Comparison of ENCODE assay signal across 1 cellular context in the genomic region with DNA sequence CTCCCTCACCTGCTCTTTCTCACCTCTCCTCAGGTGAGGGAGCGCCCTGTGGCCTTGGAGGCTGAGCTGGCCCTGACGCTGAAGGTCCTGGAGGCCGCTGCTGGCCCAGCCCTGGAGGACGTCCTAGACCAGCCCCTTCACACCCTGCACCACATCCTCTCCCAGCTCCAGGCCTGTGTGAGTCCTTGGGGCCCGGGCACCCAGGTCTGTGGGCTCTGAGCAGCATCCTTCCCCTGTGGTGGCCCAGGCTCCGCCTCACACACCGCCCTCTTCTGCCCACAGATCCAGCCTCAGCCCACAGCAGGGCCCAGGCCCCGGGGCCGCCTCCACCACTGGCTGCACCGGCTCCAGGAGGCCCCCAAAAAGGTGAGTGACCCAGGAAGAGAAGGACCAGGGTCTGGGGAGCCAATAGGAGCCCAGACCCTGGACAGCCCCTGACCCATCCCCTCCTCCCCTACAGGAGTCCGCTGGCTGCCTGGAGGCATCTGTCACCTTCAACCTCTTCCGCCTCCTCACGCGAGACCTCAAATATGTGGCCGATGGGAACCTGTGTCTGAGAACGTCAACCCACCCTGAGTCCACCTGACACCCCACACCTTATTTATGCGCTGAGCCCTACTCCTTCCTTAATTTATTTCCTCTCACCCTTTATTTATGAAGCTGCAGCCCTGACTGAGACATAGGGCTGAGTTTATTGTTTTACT.
TF ChIP-seq lines count a peak whose summit lies in the region.

No MANE protein-coding gene starts in this region.

TF ChIP-seq in GM12878, 131 proteins besides CTCF, POLR2A, EP300 and RAD21:
- TF ChIP-seq CBX5 (IDR thresholded peaks at IDR 0.05; ENCODE audit: low read depth) (no peak), STAT3 (IDR thresholded peaks at IDR 0.05; ENCODE audit: low read depth, low read length) (no peak), RELA (IDR thresholded peaks at IDR 0.05; ENCODE audit: borderline replicate concordance, partially characterized antibody) (no peak), YY1 (IDR thresholded peaks at IDR 0.05; ENCODE audit: low read depth, low read length) (no peak), ZSCAN29 (IDR thresholded peaks at IDR 0.05) (no peak), DPF2 (IDR thresholded peaks at IDR 0.05) (no peak), TBL1XR1 (IDR thresholded peaks at IDR 0.05; ENCODE audit: low read depth, low read length) (no peak), SKIL (IDR thresholded peaks at IDR 0.05; ENCODE audit: low read depth, poor library complexity, severe bottlenecking) (no peak), RFX5 (IDR thresholded peaks at IDR 0.05; ENCODE audit: low read depth, low read length) (no peak), CHD1 (IDR thresholded peaks at IDR 0.05; ENCODE audit: low read depth, low read length) (no peak), BMI1 (IDR thresholded peaks at IDR 0.05; ENCODE audit: borderline replicate concordance) (no peak), E2F8 (IDR thresholded peaks at IDR 0.05; ENCODE audit: low read depth, partially characterized antibody) (no peak), CBFB (IDR thresholded peaks at IDR 0.05; ENCODE audit: low read depth) (no peak), NR2F1 (conservative IDR thresholded peaks at IDR 0.05) (no peak), ELK1 (IDR thresholded peaks at IDR 0.05; ENCODE audit: low read depth, low read length) (no peak), STAT1 (conservative IDR thresholded peaks at IDR 0.05) (no peak)
- TF ChIP-seq, protein P1, sequence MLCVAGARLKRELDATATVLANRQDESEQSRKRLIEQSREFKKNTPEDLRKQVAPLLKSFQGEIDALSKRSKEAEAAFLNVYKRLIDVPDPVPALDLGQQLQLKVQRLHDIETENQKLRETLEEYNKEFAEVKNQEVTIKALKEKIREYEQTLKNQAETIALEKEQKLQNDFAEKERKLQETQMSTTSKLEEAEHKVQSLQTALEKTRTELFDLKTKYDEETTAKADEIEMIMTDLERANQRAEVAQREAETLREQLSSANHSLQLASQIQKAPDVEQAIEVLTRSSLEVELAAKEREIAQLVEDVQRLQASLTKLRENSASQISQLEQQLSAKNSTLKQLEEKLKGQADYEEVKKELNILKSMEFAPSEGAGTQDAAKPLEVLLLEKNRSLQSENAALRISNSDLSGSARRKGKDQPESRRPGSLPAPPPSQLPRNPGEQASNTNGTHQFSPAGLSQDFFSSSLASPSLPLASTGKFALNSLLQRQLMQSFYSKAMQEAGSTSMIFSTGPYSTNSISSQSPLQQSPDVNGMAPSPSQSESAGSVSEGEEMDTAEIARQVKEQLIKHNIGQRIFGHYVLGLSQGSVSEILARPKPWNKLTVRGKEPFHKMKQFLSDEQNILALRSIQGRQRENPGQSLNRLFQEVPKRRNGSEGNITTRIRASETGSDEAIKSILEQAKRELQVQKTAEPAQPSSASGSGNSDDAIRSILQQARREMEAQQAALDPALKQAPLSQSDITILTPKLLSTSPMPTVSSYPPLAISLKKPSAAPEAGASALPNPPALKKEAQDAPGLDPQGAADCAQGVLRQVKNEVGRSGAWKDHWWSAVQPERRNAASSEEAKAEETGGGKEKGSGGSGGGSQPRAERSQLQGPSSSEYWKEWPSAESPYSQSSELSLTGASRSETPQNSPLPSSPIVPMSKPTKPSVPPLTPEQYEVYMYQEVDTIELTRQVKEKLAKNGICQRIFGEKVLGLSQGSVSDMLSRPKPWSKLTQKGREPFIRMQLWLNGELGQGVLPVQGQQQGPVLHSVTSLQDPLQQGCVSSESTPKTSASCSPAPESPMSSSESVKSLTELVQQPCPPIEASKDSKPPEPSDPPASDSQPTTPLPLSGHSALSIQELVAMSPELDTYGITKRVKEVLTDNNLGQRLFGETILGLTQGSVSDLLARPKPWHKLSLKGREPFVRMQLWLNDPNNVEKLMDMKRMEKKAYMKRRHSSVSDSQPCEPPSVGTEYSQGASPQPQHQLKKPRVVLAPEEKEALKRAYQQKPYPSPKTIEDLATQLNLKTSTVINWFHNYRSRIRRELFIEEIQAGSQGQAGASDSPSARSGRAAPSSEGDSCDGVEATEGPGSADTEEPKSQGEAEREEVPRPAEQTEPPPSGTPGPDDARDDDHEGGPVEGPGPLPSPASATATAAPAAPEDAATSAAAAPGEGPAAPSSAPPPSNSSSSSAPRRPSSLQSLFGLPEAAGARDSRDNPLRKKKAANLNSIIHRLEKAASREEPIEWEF (IDR thresholded peaks at IDR 0.05; ENCODE audit: insufficient replicate concordance, low read depth, low read length), result no peak
